40 cellular contexts compared by ENCODE assay signal in the genomic region with DNA sequence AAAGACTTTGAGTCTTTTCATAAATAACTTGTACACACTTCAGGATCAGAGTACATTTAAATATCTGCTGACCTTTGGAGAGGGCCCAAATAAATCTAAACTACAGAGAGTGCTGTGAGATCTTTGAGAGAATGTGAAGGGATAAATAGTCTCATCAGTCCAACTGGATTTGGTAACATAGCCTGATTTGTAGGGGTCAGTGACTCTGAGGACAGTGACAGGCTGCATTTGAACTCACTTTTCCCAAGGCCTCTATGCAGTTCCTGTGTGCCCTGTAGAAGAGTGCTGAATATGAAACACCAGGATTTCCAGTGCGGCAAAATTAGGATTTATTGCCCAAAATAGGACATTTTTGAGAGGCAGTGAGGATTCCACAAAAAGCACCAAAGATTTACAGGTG.
"Had no signal": no experiment of that assay in that cellular context is flagged by ENCODE, and none has a peak within 500 bp of the region (broad histone marks: within the 10 kb centered on the region; RNA-seq: fewer than 3 reads in every experiment).

No MANE protein-coding gene starts in this region.

- DNase-seq: activated effector memory CD4-positive, alpha-beta T cell treated with anti-CD3 and anti-CD28 coated beads, Interleukin-2, amount 50 U/mL, for 16 hours; activated effector memory CD4-positive, alpha-beta T cell treated with Interleukin-2 at 50 U/mL for 16 hours; activated gamma-delta T cell; activated gamma-delta T cell treated with Interleukin-2 at 50 U/mL for 16 hours; activated naive CD4-positive, alpha-beta T cell; activated naive CD4-positive, alpha-beta T cell treated with anti-CD3 and anti-CD28 coated beads for 36 hours; activated naive CD4-positive, alpha-beta T cell treated with anti-CD3 and anti-CD28 coated beads, Interleukin-2, amount 10 ng/mL, durations not matched to agents 7 days and 5 days; activated naive CD4-positive, alpha-beta T cell treated with anti-CD3 and anti-CD28 coated beads, Interleukin-2, amount 50 U/mL, for 16 hours; activated naive CD4-positive, alpha-beta T cell treated with Interleukin-2 at 50 U/mL for 16 hours; activated naive CD8-positive, alpha-beta T cell treated with anti-CD3 and anti-CD28 coated beads for 36 hours; activated naive CD8-positive, alpha-beta T cell treated with anti-CD3 and anti-CD28 coated beads, Interleukin-2, amount 10 ng/mL, durations not matched to agents 7 days and 5 days; activated naive CD8-positive, alpha-beta T cell treated with anti-CD3 and anti-CD28 coated beads, Interleukin-2, amount 50 U/mL, for 24 hours; activated T-cell treated with anti-CD3 and anti-CD28 coated beads, Interleukin-2, amount 50 U/mL, for 1 hour; activated T-cell treated with anti-CD3 and anti-CD28 coated beads, Interleukin-2, amount 50 U/mL, for 24 hours; activated T-cell treated with anti-CD3 and anti-CD28 coated beads, Interleukin-2, amount 50 U/mL, for 4 hours; activated T-cell treated with anti-CD3 and anti-CD28 coated beads, Interleukin-2, amount 50 U/mL, for 48 hours; activated T-cell treated with anti-CD3 and anti-CD28 coated beads, Interleukin-2, amount 50 U/mL, for 72 hours; adrenal gland; amniotic stem cell; amygdala; anterior cingulate cortex; aorta; body of pancreas; brain microvascular endothelial cell; caudate nucleus; central memory CD4-positive, alpha-beta T cell; cerebellar nuclear complex had no signal

- H3K4me3 ChIP-seq: adrenal gland, ascending aorta, body of pancreas, breast epithelium, cardiac muscle cell had no signal

- H3K27ac ChIP-seq: adrenal gland, ascending aorta, body of pancreas, brain microvascular endothelial cell, breast epithelium, cardiac muscle cell had no signal

- FAIRE-seq: astrocyte, bronchial epithelial cell had no signal

- H3K27ac Mint-ChIP-seq: activated naive CD4-positive, alpha-beta T cell treated with anti-CD3 and anti-CD28 coated beads for 36 hours; activated naive CD4-positive, alpha-beta T cell treated with anti-CD3 and anti-CD28 coated beads, Interleukin-2, amount 10 ng/mL, durations not matched to agents 7 days and 5 days; activated naive CD4-positive, alpha-beta T cell treated with anti-CD3 and anti-CD28 coated beads, Interleukin-2, amount 50 U/mL, for 24 hours; activated naive CD4-positive, alpha-beta T cell treated with anti-CD3 and anti-CD28 coated beads, Interleukin-2, amount 50 U/mL, for 72 hours; activated naive CD8-positive, alpha-beta T cell; activated naive CD8-positive, alpha-beta T cell treated with anti-CD3 and anti-CD28 coated beads for 36 hours; activated naive CD8-positive, alpha-beta T cell treated with anti-CD3 and anti-CD28 coated beads, Interleukin-2, amount 10 ng/mL, durations not matched to agents 7 days and 5 days; activated naive CD8-positive, alpha-beta T cell treated with anti-CD3 and anti-CD28 coated beads, Interleukin-2, amount 50 U/mL, for 24 hours; activated T-cell treated with anti-CD3 and anti-CD28 coated beads, Interleukin-2, amount 50 U/mL, for 24 hours; activated T-cell treated with anti-CD3 and anti-CD28 coated beads, Interleukin-2, amount 50 U/mL, for 72 hours; activated T-helper 1 cell treated with anti-CD3 and anti-CD28 coated beads, Interleukin-12 subunit alpha, Interleukin-12 subunit beta, Interleukin-2, Interleukin-4 antibody, amounts not matched to agents 30 ng/mL and 10 ng/mL and 1 ng/mL, durations not matched to agents 14 hours and 24 hours and 36 hours; activated T-helper 17 cell treated with anti-CD3 and anti-CD28 coated beads, Interleukin-2, amount 50 U/mL, for 72 hours; activated T-helper 2 cell treated with anti-CD3 and anti-CD28 coated beads, Interferon-gamma antibody, Interleukin-2, Interleukin-4, amounts not matched to agents 10 μg/mL and 5 μg/mL and 100 μg/mL, durations not matched to agents 14 hours and 24 hours and 36 hours; brain had no signal

- ATAC-seq: activated naive CD4-positive, alpha-beta T cell treated with anti-CD3 and anti-CD28 coated beads, Interleukin-2, amount 50 U/mL, for 72 hours; activated naive CD8-positive, alpha-beta T cell treated with anti-CD3 and anti-CD28 coated beads, Interleukin-2, amount 50 U/mL, for 24 hours; activated T-cell treated with anti-CD3 and anti-CD28 coated beads, Interleukin-2, amount 50 U/mL, for 4 hours; activated T-cell treated with anti-CD3 and anti-CD28 coated beads, Interleukin-2, amount 50 U/mL, for 72 hours; activated T-helper 17 cell treated with anti-CD3 and anti-CD28 coated beads, Interleukin-2, amount 50 U/mL, for 72 hours; body of pancreas had no signal

- H3K36me3 Mint-ChIP-seq: activated naive CD4-positive, alpha-beta T cell treated with anti-CD3 and anti-CD28 coated beads, Interleukin-2, amount 10 ng/mL, durations not matched to agents 7 days and 5 days; activated naive CD4-positive, alpha-beta T cell treated with anti-CD3 and anti-CD28 coated beads, Interleukin-2, amount 50 U/mL, for 72 hours; activated naive CD8-positive, alpha-beta T cell; activated naive CD8-positive, alpha-beta T cell treated with anti-CD3 and anti-CD28 coated beads for 36 hours; activated naive CD8-positive, alpha-beta T cell treated with anti-CD3 and anti-CD28 coated beads, Interleukin-2, amount 10 ng/mL, durations not matched to agents 7 days and 5 days; brain had no signal

- H3K36me3 ChIP-seq: adrenal gland, ascending aorta, brain microvascular endothelial cell, breast epithelium, cardiac muscle cell had no signal

- H3K4me1 ChIP-seq: adrenal gland, ascending aorta, body of pancreas, breast epithelium had no signal

- H3K9me3 ChIP-seq: adrenal gland, ascending aorta, body of pancreas, breast epithelium had no signal

- H3K27me3 Mint-ChIP-seq: activated naive CD4-positive, alpha-beta T cell treated with anti-CD3 and anti-CD28 coated beads, Interleukin-2, amount 10 ng/mL, durations not matched to agents 7 days and 5 days; activated naive CD8-positive, alpha-beta T cell treated with anti-CD3 and anti-CD28 coated beads, Interleukin-2, amount 10 ng/mL, durations not matched to agents 7 days and 5 days had no signal

- H3K4me3 Mint-ChIP-seq: activated naive CD4-positive, alpha-beta T cell treated with anti-CD3 and anti-CD28 coated beads for 36 hours; activated naive CD4-positive, alpha-beta T cell treated with anti-CD3 and anti-CD28 coated beads, Interleukin-2, amount 10 ng/mL, durations not matched to agents 7 days and 5 days; activated naive CD4-positive, alpha-beta T cell treated with anti-CD3 and anti-CD28 coated beads, Interleukin-2, amount 50 U/mL, for 24 hours; activated naive CD8-positive, alpha-beta T cell; activated naive CD8-positive, alpha-beta T cell treated with anti-CD3 and anti-CD28 coated beads for 36 hours; activated naive CD8-positive, alpha-beta T cell treated with anti-CD3 and anti-CD28 coated beads, Interleukin-2, amount 10 ng/mL, durations not matched to agents 7 days and 5 days; activated naive CD8-positive, alpha-beta T cell treated with anti-CD3 and anti-CD28 coated beads, Interleukin-2, amount 50 U/mL, for 24 hours; activated T-cell treated with anti-CD3 and anti-CD28 coated beads, Interleukin-2, amount 50 U/mL, for 24 hours; activated T-cell treated with anti-CD3 and anti-CD28 coated beads, Interleukin-2, amount 50 U/mL, for 4 hours; activated T-cell treated with anti-CD3 and anti-CD28 coated beads, Interleukin-2, amount 50 U/mL, for 72 hours; activated T-helper 1 cell treated with anti-CD3 and anti-CD28 coated beads, Interleukin-12 subunit alpha, Interleukin-12 subunit beta, Interleukin-2, Interleukin-4 antibody, amounts not matched to agents 30 ng/mL and 10 ng/mL and 1 ng/mL, durations not matched to agents 14 hours and 24 hours and 36 hours; activated T-helper 17 cell treated with anti-CD3 and anti-CD28 coated beads, Interleukin-2, amount 50 U/mL, for 72 hours; brain; central memory CD8-positive, alpha-beta T cell had no signal

- H3K27me3 ChIP-seq: adrenal gland, ascending aorta, body of pancreas, brain microvascular endothelial cell, breast epithelium, cardiac muscle cell had no signal

- H3K4me1 Mint-ChIP-seq: activated naive CD4-positive, alpha-beta T cell treated with anti-CD3 and anti-CD28 coated beads, Interleukin-2, amount 10 ng/mL, durations not matched to agents 7 days and 5 days; activated naive CD4-positive, alpha-beta T cell treated with anti-CD3 and anti-CD28 coated beads, Interleukin-2, amount 50 U/mL, for 24 hours; activated naive CD8-positive, alpha-beta T cell treated with anti-CD3 and anti-CD28 coated beads for 36 hours; activated naive CD8-positive, alpha-beta T cell treated with anti-CD3 and anti-CD28 coated beads, Interleukin-2, amount 10 ng/mL, durations not matched to agents 7 days and 5 days; activated naive CD8-positive, alpha-beta T cell treated with anti-CD3 and anti-CD28 coated beads, Interleukin-2, amount 50 U/mL, for 24 hours; activated T-helper 17 cell treated with anti-CD3 and anti-CD28 coated beads, Interleukin-2, amount 50 U/mL, for 72 hours; central memory CD8-positive, alpha-beta T cell had no signal

- H3K9me3 Mint-ChIP-seq: activated naive CD4-positive, alpha-beta T cell treated with anti-CD3 and anti-CD28 coated beads for 36 hours; activated naive CD4-positive, alpha-beta T cell treated with anti-CD3 and anti-CD28 coated beads, Interleukin-2, amount 10 ng/mL, durations not matched to agents 7 days and 5 days; activated naive CD8-positive, alpha-beta T cell treated with anti-CD3 and anti-CD28 coated beads for 36 hours; activated naive CD8-positive, alpha-beta T cell treated with anti-CD3 and anti-CD28 coated beads, Interleukin-2, amount 10 ng/mL, durations not matched to agents 7 days and 5 days; activated naive CD8-positive, alpha-beta T cell treated with anti-CD3 and anti-CD28 coated beads, Interleukin-2, amount 50 U/mL, for 24 hours; activated T-cell treated with anti-CD3 and anti-CD28 coated beads, Interleukin-2, amount 50 U/mL, for 24 hours; activated T-cell treated with anti-CD3 and anti-CD28 coated beads, Interleukin-2, amount 50 U/mL, for 4 hours; activated T-cell treated with anti-CD3 and anti-CD28 coated beads, Interleukin-2, amount 50 U/mL, for 72 hours; activated T-helper 1 cell treated with anti-CD3 and anti-CD28 coated beads, Interleukin-12 subunit alpha, Interleukin-12 subunit beta, Interleukin-2, Interleukin-4 antibody, amounts not matched to agents 30 ng/mL and 10 ng/mL and 1 ng/mL, durations not matched to agents 14 hours and 24 hours and 36 hours; activated T-helper 2 cell treated with anti-CD3 and anti-CD28 coated beads, Interferon-gamma antibody, Interleukin-2, Interleukin-4, amounts not matched to agents 10 μg/mL and 5 μg/mL and 100 μg/mL, durations not matched to agents 14 hours and 24 hours and 36 hours; central memory CD8-positive, alpha-beta T cell had no signal
